ENCODE assay signal across 9 cellular contexts in genomic region chr6:16681260-16681873, GRCh38.
DNase-seq lines count a peak whose midpoint lies in the region; ATAC-seq and TF ChIP-seq lines count a peak whose summit lies in the region.
"Had no signal": no experiment of that assay in that cellular context is flagged by ENCODE, and none has a peak within 500 bp of the region (broad histone marks: within the 10 kb centered on the region; RNA-seq: fewer than 3 reads in every experiment).

No MANE protein-coding gene starts in this region.

- in situ Hi-C loops in astrocyte of the cerebellum (cut with HindIII; ENCODE audit: low sequenced_read_pairs), result no loop called here

- no peak for ATAC-seq in GM18907 (IDR thresholded peaks at IDR 0.05; ENCODE audit: unreplicated experiment)
- no peak for ATAC-seq in T-helper 17 cell

- H3K27me3 ChIP-seq in mesenchymal stem cell (ENCODE audit: control insufficient read depth in 1 of 2, insufficient read depth in 1 of 2, low read length in 2 of 2), result no peaks in the 10 kb centered on the region

- peaks cover 16% of the 10 kb centered on the region for H3K4me1 Mint-ChIP-seq in T-helper 17 cell

- no peak overlapping the region for H3K27ac Mint-ChIP-seq in T-helper 17 cell

- no peak overlapping the region for H3K9ac ChIP-seq in mesenchymal stem cell (ENCODE audit: low read length)

- no peak overlapping the region for H4K91ac ChIP-seq in mesenchymal stem cell (ENCODE audit: low read length)

- no peak overlapping the region for H3K23ac ChIP-seq in mesenchymal stem cell (ENCODE audit: low read length in 2 of 2)

- H2BK120ac ChIP-seq in mesenchymal stem cell (ENCODE audit: low read depth, low read length), result no peak overlapping the region

- no peak overlapping the region for H3K4ac ChIP-seq in mesenchymal stem cell (ENCODE audit: low read depth in 1 of 2, low read length in 2 of 2)

- no peak for TF ChIP-seq POLR2A in lower leg skin (IDR thresholded peaks at IDR 0.05)

- H3K27me3 Mint-ChIP-seq in T-helper 17 cell, result no peaks in the 10 kb centered on the region

- 17% methylated on average over 8 of the region's 8 CpGs for WGBS in mesenchymal stem cell
- WGBS in lower leg skin, 2 donors, result 53 to 68% methylated on average over 8 of the region's 8 CpGs

- peaks cover 2% of the 10 kb centered on the region for H3K36me3 Mint-ChIP-seq in T-helper 17 cell (ENCODE audit: low read depth)

- H2BK15ac ChIP-seq in mesenchymal stem cell (ENCODE audit: low read depth, poor library complexity, severe bottlenecking), result no peak overlapping the region

- TF ChIP-seq CTCF in astrocyte of the cerebellum (IDR thresholded peaks at IDR 0.05; ENCODE audit: low read depth, low read length, missing control alignments) (no peak), lower leg skin (IDR thresholded peaks at IDR 0.05) (no peak)

- H2BK5ac ChIP-seq in mesenchymal stem cell (ENCODE audit: low read depth, low read length, poor library complexity, severe bottlenecking), result no peak overlapping the region

- no peak overlapping the region for H2AFZ ChIP-seq in mesenchymal stem cell (ENCODE audit: low read depth, low read length)

- DNase-seq in AML-193 (lab: John Stamatoyannopoulos, UW) (peak; percentile 99), LHCN-M2 (ENCODE audit: low read depth) (peak; percentile 89), astrocyte of the cerebellum (ENCODE audit: low read depth) (peak; percentile 73), mesenchymal stem cell (peak; percentile 97), T-helper 17 cell (no peak), lower leg skin (ENCODE audit: low spot score in 2 of 2) (no peak), T-helper 2 cell (no peak)
- DNase-seq: NCI-H510A treated with DMSO at 0.1 percent for 48 hours had no signal

- peaks cover 7% of the 10 kb centered on the region for H3K79me1 ChIP-seq in mesenchymal stem cell (replicated peaks; ENCODE audit: low read length, poor library complexity, severe bottlenecking)

- no peak overlapping the region for H2AK5ac ChIP-seq in mesenchymal stem cell (ENCODE audit: low read length, severe bottlenecking)

- H3K36me3 ChIP-seq in mesenchymal stem cell (ENCODE audit: control insufficient read depth in 1 of 2, insufficient read depth in 2 of 2, low read depth in 1 of 2, low read length in 2 of 2), result no peaks in the 10 kb centered on the region

- peaks cover 8% of the 10 kb centered on the region for H3K4me1 ChIP-seq in mesenchymal stem cell (ENCODE audit: control insufficient read depth, insufficient read depth, low read depth, low read length)

- H3K4me2 ChIP-seq in mesenchymal stem cell (ENCODE audit: low read length, poor library complexity, severe bottlenecking), result no peak overlapping the region

- H3K4me3 Mint-ChIP-seq in T-helper 17 cell, result no peak overlapping the region

- no peak overlapping the region for H3K18ac ChIP-seq in mesenchymal stem cell (ENCODE audit: low read depth in 1 of 2, low read length in 2 of 2)

- H3K4me3 ChIP-seq in astrocyte of the cerebellum (ENCODE audit: low read depth, low read length), result no peak overlapping the region
- no peak overlapping the region for H3K4me3 ChIP-seq in mesenchymal stem cell (ENCODE audit: insufficient read depth in 1 of 2, low read depth in 1 of 2, low read length in 2 of 2)
- H3K4me3 ChIP-seq in lower leg skin (ENCODE audit: low read depth, poor library complexity, severe bottlenecking), result no peak overlapping the region

- H3K14ac ChIP-seq in mesenchymal stem cell (ENCODE audit: low read length in 2 of 2), result no peak overlapping the region

- H3K27ac ChIP-seq in mesenchymal stem cell (ENCODE audit: low read length, poor library complexity, severe bottlenecking), result peak overlapping the region; percentile 8

- no peaks in the 10 kb centered on the region for H3K9me3 ChIP-seq in mesenchymal stem cell (ENCODE audit: control insufficient read depth, low read length)
- no peaks in the 10 kb centered on the region for H3K9me3 ChIP-seq in T-helper 17 cell (ENCODE audit: control insufficient read depth, low read length, poor library complexity, severe bottlenecking)

- no peak overlapping the region for H2BK12ac ChIP-seq in mesenchymal stem cell (ENCODE audit: low read length in 2 of 2)

- H4K8ac ChIP-seq in mesenchymal stem cell (ENCODE audit: low read length), result no peak overlapping the region

- intact Hi-C loops in lower leg skin (cut with DNase I; ENCODE audit: low total_unique reads), result no loop called here

Comparison
In these comparisons a context has a peak if more than half of its experiments do, and no peak if none do; other contexts are left out.
1. DNase-seq: peak in AML-193 (2 of 2), LHCN-M2 (single experiment), astrocyte of the cerebellum (single experiment) and mesenchymal stem cell (single experiment); none in T-helper 17 cell (0 of 3), lower leg skin (0 of 2) and T-helper 2 cell (0 of 5).